Comparison of ENCODE assay signal across 1 cellular context in genomic region chr16:69937465-69937951, GRCh38.
TF ChIP-seq lines count a peak whose summit lies in the region.

No MANE protein-coding gene starts in this region.

TF ChIP-seq in K562, 482 proteins besides CTCF, POLR2A, EP300 and RAD21:
- peak; percentile 35; the same call in 1 of the 2 replicates for TF ChIP-seq SMC3 (conservative IDR thresholded peaks at IDR 0.05; ENCODE audit: insufficient read depth, low read depth, low read length)
- no peak for TF ChIP-seq SNRNP70 (optimal IDR thresholded peaks at IDR 0.05; ENCODE audit: low read depth, low read length)
- no peak for TF ChIP-seq HINFP (tag; conservative IDR thresholded peaks at IDR 0.05; ENCODE audit: low read depth)
- TF ChIP-seq CTBP1 (IDR thresholded peaks at IDR 0.05; ENCODE audit: borderline replicate concordance), result peak; percentile 35; the same call in 1 of the 2 replicates
- TF ChIP-seq ZBTB33 (CRISPR knock-in tag; IDR thresholded peaks at IDR 0.05), result peak; percentile 83
- no peak for TF ChIP-seq ARHGAP35 (IDR thresholded peaks at IDR 0.05; ENCODE audit: partially characterized antibody)
- TF ChIP-seq RCOR1 (IDR thresholded peaks at IDR 0.05; ENCODE audit: borderline replicate concordance in 1 of 2, low read depth in 2 of 2, low read length in 2 of 2), result 0 out of 4 replicates have a peak, but pooled peaks of 1 of the 2 experiments have one; percentile 19
- TF ChIP-seq TFAP4 (CRISPR knock-in tag; IDR thresholded peaks at IDR 0.05; ENCODE audit: borderline replicate concordance), result peak; percentile 86
- 0 out of 2 replicates have a peak, but pooled peaks have one; percentile 8 for TF ChIP-seq CREM (IDR thresholded peaks at IDR 0.05; ENCODE audit: low read depth)
